In genomic region chr9:108842610-108843295, GRCh38 we compare ENCODE assay signal across 14 cellular contexts. TPM values are rescaled to one million over a fixed set of nuclear protein-coding genes. Genes with fewer than 3 reads are reported as not detected.
DNase-seq lines count a peak whose midpoint lies in the region; ATAC-seq and TF ChIP-seq lines count a peak whose summit lies in the region.
"Had no signal": no experiment of that assay in that cellular context is flagged by ENCODE, and none has a peak within 500 bp of the region (broad histone marks: within the 10 kb centered on the region; RNA-seq: fewer than 3 reads in every experiment).

No MANE protein-coding gene starts in this region.

- H3K4me3 ChIP-seq in vagina (no peak overlapping the region), right atrium auricular region (no peak overlapping the region)
- H3K4me3 ChIP-seq: ascending aorta, suprapubic skin had no signal

- H3K27me3 ChIP-seq in vagina = no peaks in the 10 kb centered on the region
- H3K27me3 ChIP-seq in right atrium auricular region = no peaks in the 10 kb centered on the region
- H3K27me3 ChIP-seq: ascending aorta, dorsolateral prefrontal cortex, suprapubic skin had no signal

- TF ChIP-seq CTCF in vagina (IDR thresholded peaks at IDR 0.05) = no peak
- TF ChIP-seq CTCF in right atrium auricular region (IDR thresholded peaks at IDR 0.05) = no peak

- H3K4me1 ChIP-seq in vagina (no peaks in the 10 kb centered on the region), right atrium auricular region (no peaks in the 10 kb centered on the region)
- H3K4me1 ChIP-seq: ascending aorta had no signal

- no peak for TF ChIP-seq POLR2A in vagina (IDR thresholded peaks at IDR 0.05)

- DNase-seq in stimulated activated CD4-positive, alpha-beta T cell treated with anti-CD3 and anti-CD28 coated beads, TNF-alpha, amount 100 ng/mL, for 48 hours (ENCODE audit: low read depth in 3 of 3) = peak in 2 of 3 donors; percentile 6 to 20
- DNase-seq in stimulated activated CD4-positive, alpha-beta T cell treated with anti-CD3 and anti-CD28 coated beads, Interleukin-4, amount 100 ng/mL, for 24 hours = no peak
- no peak for DNase-seq in T-helper 17 cell
- no peak for DNase-seq in effector memory CD8-positive, alpha-beta T cell
- peak; percentile 25 to 65 for DNase-seq in vagina (ENCODE audit: extremely low spot score in 2 of 2)
- DNase-seq in putamen (ENCODE audit: low spot score) = no peak
- DNase-seq in NCI-H1048 (lab: John Stamatoyannopoulos, UW) = no peak
- no peak for DNase-seq in right atrium auricular region (ENCODE audit: low spot score)
- DNase-seq: dorsolateral prefrontal cortex, NCI-H187 treated with DMSO at 0.1 percent for 48 hours, SK-N-SH had no signal

- H3K9me3 ChIP-seq in T-helper 17 cell (ENCODE audit: control insufficient read depth, low read length, poor library complexity, severe bottlenecking) (no peaks in the 10 kb centered on the region), vagina (no peaks in the 10 kb centered on the region), right atrium auricular region (no peaks in the 10 kb centered on the region)
- H3K9me3 ChIP-seq: ascending aorta, SK-N-SH, suprapubic skin had no signal

- no peaks in the 10 kb centered on the region for H3K36me3 Mint-ChIP-seq in T-helper 17 cell (ENCODE audit: low read depth)
- no peaks in the 10 kb centered on the region for H3K36me3 Mint-ChIP-seq in effector memory CD8-positive, alpha-beta T cell (ENCODE audit: insufficient read depth)

- peaks cover 6% of the 10 kb centered on the region for H3K4me1 Mint-ChIP-seq in T-helper 17 cell
- H3K4me1 Mint-ChIP-seq in effector memory CD8-positive, alpha-beta T cell (ENCODE audit: low read depth in 2 of 2) = peaks cover 1 to 4% of the 10 kb centered on the region in 2 donors

- H3K27me3 Mint-ChIP-seq in T-helper 17 cell = peaks cover 8% of the 10 kb centered on the region
- peaks cover 7 to 8% of the 10 kb centered on the region in 2 donors for H3K27me3 Mint-ChIP-seq in effector memory CD8-positive, alpha-beta T cell

- intact Hi-C loops in vagina (cut with DNase I) = no loop called here

- H3K36me3 ChIP-seq in vagina (no peaks in the 10 kb centered on the region), right atrium auricular region (no peaks in the 10 kb centered on the region)
- H3K36me3 ChIP-seq: ascending aorta, suprapubic skin had no signal

- peak overlapping the region; percentile 73 for H3K4me3 Mint-ChIP-seq in T-helper 17 cell
- peak overlapping the region; percentile 1 to 2 for H3K4me3 Mint-ChIP-seq in effector memory CD8-positive, alpha-beta T cell

- no peaks in the 10 kb centered on the region for H3K9me3 Mint-ChIP-seq in effector memory CD8-positive, alpha-beta T cell

- no peak for ATAC-seq in T-helper 17 cell
- no peak for ATAC-seq in effector memory CD8-positive, alpha-beta T cell (replicated peaks)

- H3K27ac ChIP-seq in vagina (no peak overlapping the region), right atrium auricular region (no peak overlapping the region)
- H3K27ac ChIP-seq: ascending aorta, dorsolateral prefrontal cortex, suprapubic skin had no signal

- peak overlapping the region; percentile 29 for H3K27ac Mint-ChIP-seq in T-helper 17 cell
- H3K27ac Mint-ChIP-seq in effector memory CD8-positive, alpha-beta T cell = no peak overlapping the region
- H3K27ac Mint-ChIP-seq: progenitor cell of endocrine pancreas had no signal

RNA-seq across cellular contexts. Expression of gene ACTL7B, which starts 13.0 kb away (rescaled TPM):
- total RNA-seq in T-helper 17 cell (under 1 TPM; 0.12 to 0.31 TPM), vagina (not detected), right atrium auricular region (not detected)
- total RNA-seq: ascending aorta had no signal

RNA-seq across cellular contexts. Expression of gene ACTL7A, which starts 19.3 kb away (rescaled TPM):
- total RNA-seq in T-helper 17 cell (not detected), vagina (not detected), right atrium auricular region (not detected)
- total RNA-seq: ascending aorta, dorsolateral prefrontal cortex, progenitor cell of endocrine pancreas, suprapubic skin had no signal

Comparison
In these comparisons a context has a peak if more than half of its experiments do, and no peak if none do; other contexts are left out.
1. DNase-seq: peak in stimulated activated CD4-positive, alpha-beta T cell treated with anti-CD3 and anti-CD28 coated beads, TNF-alpha, amount 100 ng/mL, for 48 hours (2 of 3) and vagina (2 of 2); none in stimulated activated CD4-positive, alpha-beta T cell treated with anti-CD3 and anti-CD28 coated beads, Interleukin-4, amount 100 ng/mL, for 24 hours (single experiment), T-helper 17 cell (0 of 3), effector memory CD8-positive, alpha-beta T cell (0 of 3), putamen (single experiment), NCI-H1048 (single experiment) and right atrium auricular region (single experiment).